12 cellular contexts compared by ENCODE assay signal in the genomic region with DNA sequence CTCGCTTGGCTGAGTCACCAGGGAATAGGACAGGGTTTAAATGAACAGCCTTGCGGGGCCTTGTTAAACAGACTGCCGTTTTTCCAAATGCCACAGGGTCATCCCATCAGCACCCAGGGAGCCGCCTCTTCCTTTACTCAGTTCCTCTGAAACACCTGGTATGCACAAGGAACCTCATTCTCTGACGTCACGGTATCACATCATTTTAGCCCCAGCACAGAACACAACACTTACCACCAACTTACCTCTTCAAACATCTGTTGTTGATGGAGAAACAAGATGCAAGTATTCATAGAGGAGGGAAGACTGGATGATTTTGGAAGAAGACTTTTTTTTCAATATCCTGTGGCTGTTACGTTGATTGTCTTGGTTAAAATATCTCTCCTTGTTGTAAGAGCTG.
DNase-seq lines count a peak whose midpoint lies in the region; ATAC-seq lines count a peak whose summit lies in the region.
"Had no signal": no experiment of that assay in that cellular context is flagged by ENCODE, and none has a peak within 500 bp of the region (broad histone marks: within the 10 kb centered on the region; RNA-seq: fewer than 3 reads in every experiment).

No MANE protein-coding gene starts in this region.

- no peaks in the 10 kb centered on the region for H3K36me3 ChIP-seq in BLaER1
- H3K36me3 ChIP-seq in BLaER1 treated with 17β-estradiol and CSF1 and Interleukin-3, amounts not matched to agents 10 nM and 100 nM, result no peaks in the 10 kb centered on the region

- H4K20me1 ChIP-seq in BLaER1, result no peaks in the 10 kb centered on the region
- no peaks in the 10 kb centered on the region for H4K20me1 ChIP-seq in BLaER1 treated with 17β-estradiol and CSF1 and Interleukin-3, amounts not matched to agents 10 nM and 100 nM

- peak; percentile 20 for DNase-seq in NCI-H2171 (lab: John Stamatoyannopoulos, UW)
- no peak for DNase-seq in sciatic nerve (ENCODE audit: low spot score)
- DNase-seq in Right ventricle myocardium superior, result no peak
- no peak for DNase-seq in Ammon's horn (ENCODE audit: low spot score)
- DNase-seq: ACHN; Calu3; CD8-positive, alpha-beta T cell; GM23248; Karpas-422; KBM-7 had no signal

- H3K4me1 ChIP-seq in BLaER1, result peaks cover 34% of the 10 kb centered on the region
- peaks cover 10 to 33% (median 23%) of the 10 kb centered on the region in 10 experiments for H3K4me1 ChIP-seq in BLaER1 treated with 17β-estradiol and CSF1 and Interleukin-3, amounts not matched to agents 10 nM and 100 nM

- no peak overlapping the region for H3K27ac ChIP-seq in BLaER1
- H3K27ac ChIP-seq in BLaER1 treated with 17β-estradiol and CSF1 and Interleukin-3, amounts not matched to agents 10 nM and 100 nM, result no peak overlapping the region
- H3K27ac ChIP-seq: GM23248 had no signal

- 0 out of 2 replicates have a peak, but pooled peaks cover 3% of the 10 kb centered on the region for H3K9me3 ChIP-seq in BLaER1
- H3K9me3 ChIP-seq in BLaER1 treated with 17β-estradiol and CSF1 and Interleukin-3, amounts not matched to agents 10 nM and 100 nM (replicated peaks in 1 of 11), result peaks cover 0 to 9% (median 4%) of the 10 kb centered on the region in 11 experiments; a peak in 8 of 22 replicates

- ATAC-seq in sciatic nerve, result peak; percentile 69
- no peak for ATAC-seq in Right ventricle myocardium superior (ENCODE audit: poor library complexity)
- ATAC-seq: CD8-positive, alpha-beta T cell had no signal

- intact Hi-C loops in sciatic nerve (cut with DNase I) (no loop called here), Right ventricle myocardium superior (cut with DNase I) (no loop called here)

- no peaks in the 10 kb centered on the region for H3K27me3 ChIP-seq in BLaER1
- H3K27me3 ChIP-seq in BLaER1 treated with 17β-estradiol and CSF1 and Interleukin-3, amounts not matched to agents 10 nM and 100 nM, result no peaks in the 10 kb centered on the region

- H3K4me3 ChIP-seq in BLaER1, result no peak overlapping the region
- H3K4me3 ChIP-seq in BLaER1 treated with 17β-estradiol and CSF1 and Interleukin-3, amounts not matched to agents 10 nM and 100 nM, result no peak overlapping the region
- H3K4me3 ChIP-seq: GM23248 had no signal

- H3K4me2 ChIP-seq in BLaER1, result peak overlapping the region; percentile 25
- H3K4me2 ChIP-seq in BLaER1 treated with 17β-estradiol and CSF1 and Interleukin-3, amounts not matched to agents 10 nM and 100 nM, result peak overlapping the region in 6 of 11 experiments; percentile 0 to 50 (median 36); a peak in 8 of 22 replicates

- no peak overlapping the region for H3K9ac ChIP-seq in BLaER1
- no peak overlapping the region for H3K9ac ChIP-seq in BLaER1 treated with 17β-estradiol and CSF1 and Interleukin-3, amounts not matched to agents 10 nM and 100 nM
- H3K9ac ChIP-seq: GM23248 had no signal
